Comparison of ENCODE assay signal across 8 cellular contexts in genomic region chr7:146115665-146116451, GRCh38. TPM values are rescaled to one million over a fixed set of nuclear protein-coding genes. Genes with fewer than 3 reads are reported as not detected.
DNase-seq lines count a peak whose midpoint lies in the region; ATAC-seq and TF ChIP-seq lines count a peak whose summit lies in the region.

No MANE protein-coding gene starts in this region.

- POLR2A ChIA-PET in AG04449 (lab: Yijun Ruan, JAX), result no interaction called here
- POLR2A ChIA-PET in activated naive CD8-positive, alpha-beta T cell treated with anti-CD3 and anti-CD28 coated beads, Interleukin-2, amount 10 ng/mL, durations not matched to agents 7 days and 5 days (lab: Charles Lee), result no interaction called here

- intact Hi-C loops in Right ventricle myocardium superior (cut with DNase I), result no loop called here

- ATAC-seq in GM19438 (IDR thresholded peaks at IDR 0.05; ENCODE audit: low read depth, unreplicated experiment) (peak; percentile 73), Right ventricle myocardium superior (ENCODE audit: poor library complexity) (peak; percentile 95), omental fat pad (ENCODE audit: low FRiP score) (peak; percentile 70)
- ATAC-seq in activated naive CD8-positive, alpha-beta T cell treated with anti-CD3 and anti-CD28 coated beads, Interleukin-2, amount 10 ng/mL, durations not matched to agents 7 days and 5 days (ENCODE audit: low read depth), result peak; percentile 60

- H3K9me3 Mint-ChIP-seq in activated naive CD8-positive, alpha-beta T cell treated with anti-CD3 and anti-CD28 coated beads, Interleukin-2, amount 10 ng/mL, durations not matched to agents 7 days and 5 days, result peaks cover 1% of the 10 kb centered on the region

- no peaks in the 10 kb centered on the region for H3K36me3 Mint-ChIP-seq in activated naive CD8-positive, alpha-beta T cell treated with anti-CD3 and anti-CD28 coated beads, Interleukin-2, amount 10 ng/mL, durations not matched to agents 7 days and 5 days

- H3K4me3 ChIP-seq in AG04449 (ENCODE audit: low read depth, low read length), result peak overlapping the region; percentile 53

- H3K4me3 Mint-ChIP-seq in activated naive CD8-positive, alpha-beta T cell treated with anti-CD3 and anti-CD28 coated beads, Interleukin-2, amount 10 ng/mL, durations not matched to agents 7 days and 5 days, result peak overlapping the region; percentile 76

- no peak for TF ChIP-seq CTCF in AG04449 (IDR thresholded peaks at IDR 0.05; ENCODE audit: insufficient read depth, low read length, missing control alignments)
- no peak for TF ChIP-seq CTCF in omental fat pad (IDR thresholded peaks at IDR 0.05)

- DNase-seq in AG04449 (ENCODE audit: low read depth, low spot score) (no peak), NCI-H2227 treated with DMSO at 0.1 percent for 48 hours (lab: John Stamatoyannopoulos, UW) (peak; percentile 90), Right ventricle myocardium superior (peak; percentile 78), omental fat pad (ENCODE audit: low spot score) (no peak), activated gamma-delta T cell (lab: John Stamatoyannopoulos, UW) (no peak), EL (no peak)
- peak; percentile 53 for DNase-seq in activated naive CD8-positive, alpha-beta T cell treated with anti-CD3 and anti-CD28 coated beads, Interleukin-2, amount 10 ng/mL, durations not matched to agents 7 days and 5 days

- H3K27ac Mint-ChIP-seq in activated naive CD8-positive, alpha-beta T cell treated with anti-CD3 and anti-CD28 coated beads, Interleukin-2, amount 10 ng/mL, durations not matched to agents 7 days and 5 days, result no peak overlapping the region

- CTCF ChIA-PET in AG04449 (lab: Yijun Ruan, JAX), result no interaction called here

- peaks cover 21% of the 10 kb centered on the region for H3K27me3 Mint-ChIP-seq in activated naive CD8-positive, alpha-beta T cell treated with anti-CD3 and anti-CD28 coated beads, Interleukin-2, amount 10 ng/mL, durations not matched to agents 7 days and 5 days

- no peaks in the 10 kb centered on the region for H3K4me1 Mint-ChIP-seq in activated naive CD8-positive, alpha-beta T cell treated with anti-CD3 and anti-CD28 coated beads, Interleukin-2, amount 10 ng/mL, durations not matched to agents 7 days and 5 days

RNA-seq across cellular contexts. Expression of gene CNTNAP2, which starts 0.7 kb away (rescaled TPM):
- total RNA-seq in activated naive CD8-positive, alpha-beta T cell treated with anti-CD3 and anti-CD28 coated beads, Interleukin-2, amount 10 ng/mL, durations not matched to agents 7 days and 5 days, result not detected
- 0.48 TPM for total RNA-seq in Right ventricle myocardium superior
- 1 to 10 TPM in 2 of 4 donors, under 1 TPM in 1, not detected in 1; 0.38 to 1.5 (median 1.1) TPM for total RNA-seq in omental fat pad

Comparison
In these comparisons a context has a peak if more than half of its experiments do, and no peak if none do; other contexts are left out.
1. DNase-seq: peak in NCI-H2227 treated with DMSO at 0.1 percent for 48 hours (single experiment), activated naive CD8-positive, alpha-beta T cell treated with anti-CD3 and anti-CD28 coated beads, Interleukin-2, amount 10 ng/mL, durations not matched to agents 7 days and 5 days (single experiment) and Right ventricle myocardium superior (single experiment); none in AG04449 (single experiment), omental fat pad (single experiment), activated gamma-delta T cell (single experiment) and EL (single experiment).
2. Peak in every context shown above with its lines, with median percentiles within 50 percentile points of each other: ATAC-seq.